In the genomic region with DNA sequence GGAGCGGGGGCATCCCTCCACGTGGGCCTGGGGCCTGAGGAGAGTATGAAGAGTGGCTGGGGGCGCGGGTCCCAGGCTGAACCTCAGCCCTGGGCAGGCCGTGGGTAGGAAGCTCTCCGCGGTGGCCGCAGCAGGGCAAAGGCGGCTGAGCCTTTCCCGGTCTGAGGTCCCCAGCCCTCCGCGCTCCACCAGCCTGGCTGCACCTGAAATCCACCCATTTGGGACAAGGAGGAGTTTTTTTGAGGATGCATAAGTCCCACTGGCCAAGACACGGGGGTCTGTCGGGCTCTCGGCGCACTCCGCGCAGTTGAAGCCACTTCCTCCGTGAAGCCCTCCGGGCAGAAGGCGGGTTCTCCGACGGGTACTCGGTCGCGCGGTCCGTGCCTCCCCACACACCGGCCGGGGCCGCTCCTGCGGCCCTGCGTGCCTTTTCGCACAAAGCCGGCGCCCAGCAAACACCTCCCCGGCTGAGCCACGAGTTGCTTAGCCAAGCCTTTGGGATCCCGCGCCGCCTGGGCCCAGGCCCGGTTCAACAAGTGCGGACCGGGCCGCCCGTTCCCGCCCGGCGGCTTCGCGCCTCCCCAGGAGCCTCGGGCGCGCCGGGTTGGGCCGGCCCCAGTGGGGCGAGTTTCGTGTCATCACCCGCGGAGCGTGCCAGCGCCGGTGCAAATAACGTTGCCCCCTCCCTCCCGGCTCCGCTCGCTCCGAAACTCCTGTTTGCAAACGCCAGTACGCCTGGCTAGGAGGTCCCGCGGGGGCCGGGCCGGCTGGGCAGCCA, we compare ENCODE assay signal across 9 cellular contexts. TPM values are rescaled to one million over a fixed set of nuclear protein-coding genes. Genes with fewer than 3 reads are reported as not detected.
DNase-seq lines count a peak whose midpoint lies in the region; ATAC-seq and TF ChIP-seq lines count a peak whose summit lies in the region.
"Had no signal": no experiment of that assay in that cellular context is flagged by ENCODE, and none has a peak within 500 bp of the region (broad histone marks: within the 10 kb centered on the region; RNA-seq: fewer than 3 reads in every experiment).

No MANE protein-coding gene starts in this region.

- TF ChIP-seq CTCF in left lung (IDR thresholded peaks at IDR 0.05) (no peak), testis (IDR thresholded peaks at IDR 0.05) (no peak)

- intact Hi-C loops in activated naive CD4-positive, alpha-beta T cell treated with anti-CD3 and anti-CD28 coated beads for 36 hours (cut with micrococcal nuclease), result no loop called here
- intact Hi-C loops in left lung (cut with DNase I), result no loop called here
- intact Hi-C loops in testis (cut with DNase I; ENCODE audit: low total_unique reads), result no loop called here

- no peak for TF ChIP-seq POLR2A in testis (IDR thresholded peaks at IDR 0.05)

- H3K4me1 ChIP-seq in left lung (peaks cover 14 to 35% of the 10 kb centered on the region in 2 donors), testis (peaks cover 4% of the 10 kb centered on the region)

- H3K27me3 ChIP-seq in left lung, result peaks cover 36 to 58% of the 10 kb centered on the region in 2 donors
- H3K27me3 ChIP-seq in testis, result no peaks in the 10 kb centered on the region

- H3K4me1 Mint-ChIP-seq in activated naive CD4-positive, alpha-beta T cell treated with anti-CD3 and anti-CD28 coated beads, Interleukin-2, amount 10 ng/mL, durations not matched to agents 7 days and 5 days, result peaks cover 51% of the 10 kb centered on the region
- H3K4me1 Mint-ChIP-seq in activated naive CD4-positive, alpha-beta T cell treated with anti-CD3 and anti-CD28 coated beads for 36 hours (ENCODE audit: low read depth), result peaks cover 16% of the 10 kb centered on the region
- H3K4me1 Mint-ChIP-seq in activated naive CD8-positive, alpha-beta T cell treated with anti-CD3 and anti-CD28 coated beads, Interleukin-2, amount 10 ng/mL, durations not matched to agents 7 days and 5 days, result peaks cover 29% of the 10 kb centered on the region

- H3K4me3 ChIP-seq in left lung (peak overlapping the region in 1 of 2 donors; percentile 36), testis (peak overlapping the region; percentile 32 to 41)

- no peak for DNase-seq in activated naive CD4-positive, alpha-beta T cell treated with anti-CD3 and anti-CD28 coated beads, Interleukin-2, amount 10 ng/mL, durations not matched to agents 7 days and 5 days
- no peak for DNase-seq in activated naive CD4-positive, alpha-beta T cell treated with anti-CD3 and anti-CD28 coated beads for 36 hours
- DNase-seq in activated naive CD8-positive, alpha-beta T cell treated with anti-CD3 and anti-CD28 coated beads, Interleukin-2, amount 10 ng/mL, durations not matched to agents 7 days and 5 days, result no peak
- DNase-seq in left lung (peak in 1 of 2 donors; percentile 86), testis (no peak), SIG-M5 (lab: John Stamatoyannopoulos, UW) (no peak), NCI-H187 treated with DMSO at 0.1 percent for 48 hours (lab: John Stamatoyannopoulos, UW) (no peak), NCI-H187 (lab: John Stamatoyannopoulos, UW) (no peak)
- DNase-seq: glutamatergic neuron had no signal

- no peak for ATAC-seq in activated naive CD8-positive, alpha-beta T cell treated with anti-CD3 and anti-CD28 coated beads, Interleukin-2, amount 10 ng/mL, durations not matched to agents 7 days and 5 days (ENCODE audit: low read depth)
- peak; percentile 19 for ATAC-seq in left lung

- CTCF ChIA-PET in activated naive CD4-positive, alpha-beta T cell treated with anti-CD3 and anti-CD28 coated beads, Interleukin-2, amount 10 ng/mL, durations not matched to agents 7 days and 5 days (lab: Charles Lee), result no interaction called here
- CTCF ChIA-PET in activated naive CD4-positive, alpha-beta T cell treated with anti-CD3 and anti-CD28 coated beads for 36 hours (lab: Charles Lee), result no interaction called here

- no peaks in the 10 kb centered on the region for H3K9me3 Mint-ChIP-seq in activated naive CD4-positive, alpha-beta T cell treated with anti-CD3 and anti-CD28 coated beads, Interleukin-2, amount 10 ng/mL, durations not matched to agents 7 days and 5 days
- no peaks in the 10 kb centered on the region for H3K9me3 Mint-ChIP-seq in activated naive CD4-positive, alpha-beta T cell treated with anti-CD3 and anti-CD28 coated beads for 36 hours
- H3K9me3 Mint-ChIP-seq in activated naive CD8-positive, alpha-beta T cell treated with anti-CD3 and anti-CD28 coated beads, Interleukin-2, amount 10 ng/mL, durations not matched to agents 7 days and 5 days, result no peaks in the 10 kb centered on the region

- POLR2A ChIA-PET in activated naive CD8-positive, alpha-beta T cell treated with anti-CD3 and anti-CD28 coated beads, Interleukin-2, amount 10 ng/mL, durations not matched to agents 7 days and 5 days (lab: Charles Lee), result no interaction called here

- H3K9me3 ChIP-seq in left lung, result no peaks in the 10 kb centered on the region
- no peaks in the 10 kb centered on the region for H3K9me3 ChIP-seq in testis

- peak overlapping the region; percentile 27 for H3K4me3 Mint-ChIP-seq in activated naive CD4-positive, alpha-beta T cell treated with anti-CD3 and anti-CD28 coated beads, Interleukin-2, amount 10 ng/mL, durations not matched to agents 7 days and 5 days
- no peak overlapping the region for H3K4me3 Mint-ChIP-seq in activated naive CD4-positive, alpha-beta T cell treated with anti-CD3 and anti-CD28 coated beads for 36 hours
- H3K4me3 Mint-ChIP-seq in activated naive CD8-positive, alpha-beta T cell treated with anti-CD3 and anti-CD28 coated beads, Interleukin-2, amount 10 ng/mL, durations not matched to agents 7 days and 5 days, result peak overlapping the region; percentile 31

- H3K36me3 ChIP-seq in left lung (no peaks in the 10 kb centered on the region), testis (ENCODE audit: low read depth, missing control alignments) (no peaks in the 10 kb centered on the region)

- WGBS in testis, 2 donors, result 9% methylated on average over 64 of the region's 74 CpGs; no CpG with 5 or more reads in 1 of the 2 donors

- no peak overlapping the region for H3K27ac ChIP-seq in left lung
- no peak overlapping the region for H3K27ac ChIP-seq in testis

- peaks cover 97% of the 10 kb centered on the region for H3K27me3 Mint-ChIP-seq in activated naive CD4-positive, alpha-beta T cell treated with anti-CD3 and anti-CD28 coated beads, Interleukin-2, amount 10 ng/mL, durations not matched to agents 7 days and 5 days
- H3K27me3 Mint-ChIP-seq in activated naive CD4-positive, alpha-beta T cell treated with anti-CD3 and anti-CD28 coated beads for 36 hours (ENCODE audit: low read depth), result peaks cover 38% of the 10 kb centered on the region
- H3K27me3 Mint-ChIP-seq in activated naive CD8-positive, alpha-beta T cell treated with anti-CD3 and anti-CD28 coated beads, Interleukin-2, amount 10 ng/mL, durations not matched to agents 7 days and 5 days, result peaks cover 40% of the 10 kb centered on the region

- H3K36me3 Mint-ChIP-seq in activated naive CD4-positive, alpha-beta T cell treated with anti-CD3 and anti-CD28 coated beads, Interleukin-2, amount 10 ng/mL, durations not matched to agents 7 days and 5 days, result peaks cover 2% of the 10 kb centered on the region
- H3K36me3 Mint-ChIP-seq in activated naive CD4-positive, alpha-beta T cell treated with anti-CD3 and anti-CD28 coated beads for 36 hours (ENCODE audit: low read depth), result no peaks in the 10 kb centered on the region
- peaks cover 3% of the 10 kb centered on the region for H3K36me3 Mint-ChIP-seq in activated naive CD8-positive, alpha-beta T cell treated with anti-CD3 and anti-CD28 coated beads, Interleukin-2, amount 10 ng/mL, durations not matched to agents 7 days and 5 days

- no peak overlapping the region for H3K27ac Mint-ChIP-seq in activated naive CD4-positive, alpha-beta T cell treated with anti-CD3 and anti-CD28 coated beads, Interleukin-2, amount 10 ng/mL, durations not matched to agents 7 days and 5 days
- no peak overlapping the region for H3K27ac Mint-ChIP-seq in activated naive CD4-positive, alpha-beta T cell treated with anti-CD3 and anti-CD28 coated beads for 36 hours
- H3K27ac Mint-ChIP-seq in activated naive CD8-positive, alpha-beta T cell treated with anti-CD3 and anti-CD28 coated beads, Interleukin-2, amount 10 ng/mL, durations not matched to agents 7 days and 5 days, result peak overlapping the region; percentile 38

RNA-seq across cellular contexts. Expression of a gene that starts 0.7 kb away (rescaled TPM):
- not detected for total RNA-seq in activated naive CD4-positive, alpha-beta T cell treated with anti-CD3 and anti-CD28 coated beads for 36 hours
- under 1 TPM; 0.14 to 0.17 TPM for total RNA-seq in activated naive CD8-positive, alpha-beta T cell treated with anti-CD3 and anti-CD28 coated beads, Interleukin-2, amount 10 ng/mL, durations not matched to agents 7 days and 5 days
- under 1 TPM; 0.37 to 0.41 TPM for total RNA-seq in left lung
- 10 to 100 TPM; 27.6 to 33.9 TPM for total RNA-seq in testis
- polyA plus RNA-seq in testis (ENCODE audit: insufficient read depth, low read depth, low replicate concordance), result 72.4 TPM

RNA-seq across cellular contexts. Expression of a gene that starts 5.4 kb away (rescaled TPM):
- total RNA-seq in activated naive CD4-positive, alpha-beta T cell treated with anti-CD3 and anti-CD28 coated beads for 36 hours, result 1 to 10 TPM; 6.2 to 6.3 TPM
- 10 to 100 TPM; 27.9 to 29.0 TPM for total RNA-seq in activated naive CD8-positive, alpha-beta T cell treated with anti-CD3 and anti-CD28 coated beads, Interleukin-2, amount 10 ng/mL, durations not matched to agents 7 days and 5 days
- total RNA-seq in left lung, result 10 to 100 TPM; 22.6 to 39.0 TPM
- 10 to 100 TPM; 13.5 to 14.8 TPM for total RNA-seq in testis
- 4.5 TPM for polyA plus RNA-seq in testis (ENCODE audit: insufficient read depth, low read depth, low replicate concordance)

RNA-seq across cellular contexts. Expression of a gene that starts 47.6 kb away (rescaled TPM):
- total RNA-seq in activated naive CD4-positive, alpha-beta T cell treated with anti-CD3 and anti-CD28 coated beads for 36 hours, result 1 to 10 TPM; 1.5 to 2.0 TPM
- 1 to 10 TPM; 2.6 to 3.6 TPM for total RNA-seq in activated naive CD8-positive, alpha-beta T cell treated with anti-CD3 and anti-CD28 coated beads, Interleukin-2, amount 10 ng/mL, durations not matched to agents 7 days and 5 days
- total RNA-seq in left lung (1 to 10 TPM in 1 of 2 donors, under 1 TPM in 1; 0.24 to 1.9 TPM), testis (1 to 10 TPM; 3.2 to 4.0 TPM)
- polyA plus RNA-seq in testis (ENCODE audit: insufficient read depth, low read depth, low replicate concordance), result 4.9 TPM

Comparison
In these comparisons a context has a peak if more than half of its experiments do, and no peak if none do; other contexts are left out.
1. RNA of a gene that starts 0.7 kb away (total RNA-seq): 27.6 to 33.9 TPM in testis; 0.37 to 0.41 TPM in left lung, 0.14 to 0.17 TPM in activated naive CD8-positive, alpha-beta T cell treated with anti-CD3 and anti-CD28 coated beads, Interleukin-2, amount 10 ng/mL, durations not matched to agents 7 days and 5 days and not detected in activated naive CD4-positive, alpha-beta T cell treated with anti-CD3 and anti-CD28 coated beads for 36 hours; every median in the first group is over 10 times any median in the second.